In the genomic region with DNA sequence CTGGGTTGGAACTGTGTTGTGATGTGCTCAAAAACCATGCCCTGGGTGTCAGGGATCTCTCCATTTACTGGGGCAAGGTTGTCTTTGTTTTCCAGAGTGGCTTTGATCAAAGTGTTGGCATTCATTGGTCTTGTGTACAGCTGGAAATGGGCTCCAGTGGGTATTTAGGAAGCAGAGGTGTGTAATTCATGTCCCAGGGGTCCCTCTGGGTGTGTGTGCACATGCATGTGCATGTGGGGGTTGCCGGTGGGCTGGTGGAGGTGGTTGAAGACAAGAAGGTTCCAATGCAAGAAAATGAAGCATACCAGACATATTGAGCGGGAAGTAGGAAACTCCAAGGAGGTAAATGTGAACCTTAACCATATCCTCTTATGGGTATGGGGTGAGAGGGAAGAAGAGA, we compare ENCODE assay signal across 20 cellular contexts.
DNase-seq lines count a peak whose midpoint lies in the region; ATAC-seq and TF ChIP-seq lines count a peak whose summit lies in the region.
"Had no signal": no experiment of that assay in that cellular context is flagged by ENCODE, and none has a peak within 500 bp of the region (broad histone marks: within the 10 kb centered on the region; RNA-seq: fewer than 3 reads in every experiment).

No MANE protein-coding gene starts in this region.

- no peaks in the 10 kb centered on the region for H3K36me3 Mint-ChIP-seq in stimulated activated effector memory CD8-positive, alpha-beta T cell treated with anti-CD3 and anti-CD28 coated beads, Interleukin-12 subunit alpha, Interleukin-12 subunit beta, amount 100 ng/mL, for 72 hours
- H3K36me3 Mint-ChIP-seq: CD8-positive, alpha-beta memory T cell had no signal

- H3K4me1 Mint-ChIP-seq in stimulated activated effector memory CD8-positive, alpha-beta T cell treated with anti-CD3 and anti-CD28 coated beads, Interleukin-12 subunit alpha, Interleukin-12 subunit beta, amount 100 ng/mL, for 72 hours: peaks cover 6% of the 10 kb centered on the region
- H3K4me1 Mint-ChIP-seq: activated CD4-positive, alpha-beta memory T cell treated with anti-CD3 and anti-CD28 coated beads, Interleukin-2, amount 10 ng/mL, durations not matched to agents 7 days and 5 days had no signal

- no peak overlapping the region for H3K9ac ChIP-seq in colonic mucosa (ENCODE audit: low read depth in 2 of 2, low read length in 2 of 2)
- no peak overlapping the region for H3K9ac ChIP-seq in parathyroid adenoma

- H3K4me1 ChIP-seq in RWPE2 (ENCODE audit: insufficient read depth, poor library complexity, severe bottlenecking): peaks cover 27% of the 10 kb centered on the region
- H3K4me1 ChIP-seq in colonic mucosa: peaks cover 15% of the 10 kb centered on the region
- H3K4me1 ChIP-seq in parathyroid adenoma: peaks cover 14% of the 10 kb centered on the region
- H3K4me1 ChIP-seq in transverse colon: peaks cover 9 to 40% (median 16%) of the 10 kb centered on the region in 4 donors

- in situ Hi-C loops in transverse colon (cut with MboI; ENCODE audit: low pct_ligation_motif_present in 1 of 4, low pct_unique_long_range_greater_than_20kb in 1 of 4, low sequenced_read_pairs in 3 of 4): no loop called here

- H3K27ac Mint-ChIP-seq in stimulated activated effector memory CD8-positive, alpha-beta T cell treated with anti-CD3 and anti-CD28 coated beads, Interleukin-12 subunit alpha, Interleukin-12 subunit beta, amount 100 ng/mL, for 72 hours: no peak overlapping the region
- H3K27ac Mint-ChIP-seq: activated CD4-positive, alpha-beta memory T cell treated with anti-CD3 and anti-CD28 coated beads, Interleukin-2, amount 10 ng/mL, durations not matched to agents 7 days and 5 days; CD8-positive, alpha-beta memory T cell had no signal

- H3K27me3 ChIP-seq in RWPE2 (ENCODE audit: insufficient read depth, poor library complexity, severe bottlenecking): no peaks in the 10 kb centered on the region
- no peaks in the 10 kb centered on the region for H3K27me3 ChIP-seq in colonic mucosa
- H3K27me3 ChIP-seq in parathyroid adenoma (ENCODE audit: control insufficient read depth, insufficient read depth, low read length): no peaks in the 10 kb centered on the region
- H3K27me3 ChIP-seq in transverse colon: no peaks in the 10 kb centered on the region
- H3K27me3 ChIP-seq: cardiac muscle cell, neutrophil had no signal

- H3K4me3 ChIP-seq in RWPE2 (ENCODE audit: severe bottlenecking): no peak overlapping the region
- H3K4me3 ChIP-seq in colonic mucosa: no peak overlapping the region
- H3K4me3 ChIP-seq in parathyroid adenoma (ENCODE audit: low read depth, low read length): no peak overlapping the region
- H3K4me3 ChIP-seq in transverse colon: no peak overlapping the region
- H3K4me3 ChIP-seq: cardiac muscle cell, K562 had no signal

- TF ChIP-seq CTCF in RWPE2 (IDR thresholded peaks at IDR 0.05; ENCODE audit: poor library complexity, severe bottlenecking): no peak
- TF ChIP-seq CTCF in colonic mucosa (IDR thresholded peaks at IDR 0.05): no peak
- no peak for TF ChIP-seq CTCF in parathyroid adenoma (IDR thresholded peaks at IDR 0.05)
- TF ChIP-seq CTCF in transverse colon (IDR thresholded peaks at IDR 0.05): no peak

- intact Hi-C loops in colonic mucosa (cut with DNase I) (no loop called here), transverse colon (cut with DNase I; ENCODE audit: low total_unique reads) (no loop called here)

- H3K9me3 ChIP-seq in RWPE2 (ENCODE audit: severe bottlenecking): no peaks in the 10 kb centered on the region
- H3K9me3 ChIP-seq in colonic mucosa: no peaks in the 10 kb centered on the region
- no peaks in the 10 kb centered on the region for H3K9me3 ChIP-seq in parathyroid adenoma (ENCODE audit: control insufficient read depth, low read length)
- no peaks in the 10 kb centered on the region for H3K9me3 ChIP-seq in transverse colon
- H3K9me3 ChIP-seq: neutrophil had no signal

- no peaks in the 10 kb centered on the region for H3K9me3 Mint-ChIP-seq in stimulated activated effector memory CD8-positive, alpha-beta T cell treated with anti-CD3 and anti-CD28 coated beads, Interleukin-12 subunit alpha, Interleukin-12 subunit beta, amount 100 ng/mL, for 72 hours
- H3K9me3 Mint-ChIP-seq: activated CD4-positive, alpha-beta memory T cell treated with anti-CD3 and anti-CD28 coated beads, Interleukin-2, amount 10 ng/mL, durations not matched to agents 7 days and 5 days; CD8-positive, alpha-beta memory T cell had no signal

- WGBS in transverse colon (ENCODE audit: low coverage in 1 of 2), 2 donors: 90 to 96% methylated on average over 2 of the region's 2 CpGs

- no peak for ATAC-seq in RWPE2 (ENCODE audit: low read depth)
- ATAC-seq in stimulated activated effector memory CD8-positive, alpha-beta T cell treated with anti-CD3 and anti-CD28 coated beads, Interleukin-12 subunit alpha, Interleukin-12 subunit beta, amount 100 ng/mL, for 72 hours: no peak
- no peak for ATAC-seq in GM21825 (IDR thresholded peaks at IDR 0.05; ENCODE audit: unreplicated experiment)
- ATAC-seq: HCT116 had no signal

- no peak for TF ChIP-seq EP300 in transverse colon (IDR thresholded peaks at IDR 0.05; ENCODE audit: low read depth)

- H3K4me2 ChIP-seq in parathyroid adenoma (ENCODE audit: low read length): no peak overlapping the region

- no peak overlapping the region for H2AFZ ChIP-seq in parathyroid adenoma

- H3K4me3 Mint-ChIP-seq in stimulated activated effector memory CD8-positive, alpha-beta T cell treated with anti-CD3 and anti-CD28 coated beads, Interleukin-12 subunit alpha, Interleukin-12 subunit beta, amount 100 ng/mL, for 72 hours: no peak overlapping the region
- H3K4me3 Mint-ChIP-seq: activated CD4-positive, alpha-beta memory T cell treated with anti-CD3 and anti-CD28 coated beads, Interleukin-2, amount 10 ng/mL, durations not matched to agents 7 days and 5 days; CD8-positive, alpha-beta memory T cell had no signal

- H3K27ac ChIP-seq in RWPE2 (ENCODE audit: poor library complexity, severe bottlenecking): peak overlapping the region; percentile 84
- peak overlapping the region; percentile 72 for H3K27ac ChIP-seq in colonic mucosa
- H3K27ac ChIP-seq in parathyroid adenoma: peak overlapping the region; percentile 49
- H3K27ac ChIP-seq in transverse colon: peak overlapping the region in 3 of 4 donors; percentile 31 to 41 (median 38)
- H3K27ac ChIP-seq: cardiac muscle cell, neutrophil had no signal

- H3K79me2 ChIP-seq in parathyroid adenoma: no peaks in the 10 kb centered on the region

- no peak for TF ChIP-seq POLR2A in transverse colon (IDR thresholded peaks at IDR 0.05)

- H3K36me3 ChIP-seq in RWPE2 (ENCODE audit: low read depth) (no peaks in the 10 kb centered on the region), colonic mucosa (no peaks in the 10 kb centered on the region), parathyroid adenoma (ENCODE audit: control insufficient read depth, insufficient read depth, low read length) (no peaks in the 10 kb centered on the region), transverse colon (no peaks in the 10 kb centered on the region)
- H3K36me3 ChIP-seq: cardiac muscle cell, neutrophil had no signal

- DNase-seq in RWPE2 (ENCODE audit: low spot score) (no peak), colonic mucosa (no peak), transverse colon (no peak)
- no peak for DNase-seq in activated CD4-positive, alpha-beta T cell treated with anti-CD3 and anti-CD28 coated beads, Interleukin-2, amount 50 U/mL, for 1 hour
- DNase-seq in stimulated activated effector memory CD8-positive, alpha-beta T cell treated with anti-CD3 and anti-CD28 coated beads, Interleukin-12 subunit alpha, Interleukin-12 subunit beta, amount 100 ng/mL, for 72 hours (ENCODE audit: low spot score in 2 of 2): no peak
- DNase-seq: activated CD4-positive, alpha-beta memory T cell treated with anti-CD3 and anti-CD28 coated beads, Interleukin-2, amount 10 ng/mL, durations not matched to agents 7 days and 5 days; activated CD4-positive, CD25-positive, alpha-beta regulatory T cell; activated effector memory CD4-positive, alpha-beta T cell treated with Interleukin-2 at 50 U/mL for 16 hours; CD8-positive, alpha-beta memory T cell; GDM1; hippocampal formation; NCI-H2171; NCI-H524 treated with DMSO at 0.1 percent for 48 hours; T-helper 9 cell had no signal
